In genomic region chr2:42964444-42965081, GRCh38 we compare ENCODE assay signal across 11 cellular contexts.
DNase-seq lines count a peak whose midpoint lies in the region; ATAC-seq and TF ChIP-seq lines count a peak whose summit lies in the region.
"Had no signal": no experiment of that assay in that cellular context is flagged by ENCODE, and none has a peak within 500 bp of the region (broad histone marks: within the 10 kb centered on the region; RNA-seq: fewer than 3 reads in every experiment).

No MANE protein-coding gene starts in this region.

- H3K27ac ChIP-seq in mucosa of rectum (ENCODE audit: low read depth in 2 of 2, low read length in 2 of 2) = peak overlapping the region; percentile 22 to 32
- no peak overlapping the region for H3K27ac ChIP-seq in naive thymus-derived CD4-positive, alpha-beta T cell (ENCODE audit: low read depth, low read length)

- H3K4me3 ChIP-seq in AG04449 (ENCODE audit: low read depth, low read length) (no peak overlapping the region), mucosa of rectum (ENCODE audit: low read length in 2 of 2) (no peak overlapping the region)
- H3K4me3 ChIP-seq in naive thymus-derived CD4-positive, alpha-beta T cell (ENCODE audit: low read length) = no peak overlapping the region

- no peak overlapping the region for H3K4me3 Mint-ChIP-seq in dendritic cell treated with granulocyte-macrophage colony-stimulating factor and Interleukin-4, amounts not matched to agents 40 ng/mL and 50 ng/mL, for 4 days
- no peak overlapping the region for H3K4me3 Mint-ChIP-seq in naive thymus-derived CD4-positive, alpha-beta T cell
- H3K4me3 Mint-ChIP-seq: CD8-positive, alpha-beta memory T cell had no signal

- peak overlapping the region; percentile 45 for H3K27ac Mint-ChIP-seq in dendritic cell treated with granulocyte-macrophage colony-stimulating factor and Interleukin-4, amounts not matched to agents 40 ng/mL and 50 ng/mL, for 4 days
- no peak overlapping the region for H3K27ac Mint-ChIP-seq in naive thymus-derived CD4-positive, alpha-beta T cell
- H3K27ac Mint-ChIP-seq: CD8-positive, alpha-beta memory T cell had no signal

- peaks cover 10 to 18% of the 10 kb centered on the region in 2 donors for H3K4me1 ChIP-seq in mucosa of rectum (ENCODE audit: control insufficient read depth in 2 of 2, insufficient read depth in 2 of 2, low read length in 2 of 2)
- peaks cover 0 to 5% of the 10 kb centered on the region in 2 donors for H3K4me1 ChIP-seq in naive thymus-derived CD4-positive, alpha-beta T cell (ENCODE audit: control insufficient read depth in 2 of 2, insufficient read depth in 2 of 2, low read length in 2 of 2)

- H3K9ac ChIP-seq in mucosa of rectum (ENCODE audit: low read depth in 1 of 2, low read length in 2 of 2) = no peak overlapping the region

- ATAC-seq in naive thymus-derived CD4-positive, alpha-beta T cell = no peak
- ATAC-seq in GM19455 (IDR thresholded peaks at IDR 0.05; ENCODE audit: unreplicated experiment) = no peak

- DNase-seq in AG04449 (ENCODE audit: low read depth, low spot score) (peak; percentile 81), M059J (ENCODE audit: low read depth) (peak; percentile 91)
- no peak for DNase-seq in naive thymus-derived CD4-positive, alpha-beta T cell
- DNase-seq in effector CD4-positive, alpha-beta T cell = no peak
- no peak for DNase-seq in stimulated activated CD4-positive, alpha-beta T cell treated with anti-CD3 and anti-CD28 coated beads, Interleukin-1b, Interleukin-23, amount 100 ng/mL, for 48 hours
- DNase-seq: activated CD8-positive, alpha-beta memory T cell treated with anti-CD3 and anti-CD28 coated beads, Interleukin-2, amount 50 U/mL, for 4 hours; CD8-positive, alpha-beta memory T cell; NCI-H446 treated with DMSO at 0.1 percent for 48 hours had no signal

- no peaks in the 10 kb centered on the region for H3K36me3 Mint-ChIP-seq in dendritic cell treated with granulocyte-macrophage colony-stimulating factor and Interleukin-4, amounts not matched to agents 40 ng/mL and 50 ng/mL, for 4 days (ENCODE audit: low read depth)
- H3K36me3 Mint-ChIP-seq in naive thymus-derived CD4-positive, alpha-beta T cell = no peaks in the 10 kb centered on the region

- no peak for TF ChIP-seq CTCF in AG04449 (IDR thresholded peaks at IDR 0.05; ENCODE audit: insufficient read depth, low read length, missing control alignments)

- POLR2A ChIA-PET in AG04449 (lab: Yijun Ruan, JAX) = interaction anchor here (0.6 to 3.0 kb wide), 6 partner anchors 10 to 262 kb away, joined by 3 to 16 read pairs (median 5); partner anchors contain the start of gene ZFP36L2
- POLR2A ChIA-PET in naive thymus-derived CD4-positive, alpha-beta T cell (lab: Charles Lee) = no interaction called here

- H3K9me3 Mint-ChIP-seq in dendritic cell treated with granulocyte-macrophage colony-stimulating factor and Interleukin-4, amounts not matched to agents 40 ng/mL and 50 ng/mL, for 4 days = no peaks in the 10 kb centered on the region
- no peaks in the 10 kb centered on the region for H3K9me3 Mint-ChIP-seq in naive thymus-derived CD4-positive, alpha-beta T cell
- H3K9me3 Mint-ChIP-seq: CD8-positive, alpha-beta memory T cell had no signal

- no peaks in the 10 kb centered on the region for H3K9me3 ChIP-seq in mucosa of rectum (ENCODE audit: control insufficient read depth in 2 of 2, low read length in 2 of 2)
- no peaks in the 10 kb centered on the region for H3K9me3 ChIP-seq in naive thymus-derived CD4-positive, alpha-beta T cell (ENCODE audit: control insufficient read depth in 2 of 3, low read length in 3 of 3)

- H3K27me3 ChIP-seq in mucosa of rectum (ENCODE audit: control insufficient read depth in 2 of 2, insufficient read depth in 2 of 2, low read length in 2 of 2) = no peaks in the 10 kb centered on the region
- peaks cover 0 to 2% of the 10 kb centered on the region in 2 donors for H3K27me3 ChIP-seq in naive thymus-derived CD4-positive, alpha-beta T cell (ENCODE audit: control insufficient read depth in 2 of 2, insufficient read depth in 2 of 2, low read length in 2 of 2)

- no peaks in the 10 kb centered on the region for H3K36me3 ChIP-seq in mucosa of rectum (ENCODE audit: control insufficient read depth in 2 of 2, insufficient read depth in 2 of 2, low read length in 2 of 2)
- H3K36me3 ChIP-seq in naive thymus-derived CD4-positive, alpha-beta T cell (ENCODE audit: control insufficient read depth in 2 of 3, insufficient read depth in 3 of 3, low read length in 3 of 3) = no peaks in the 10 kb centered on the region

- H3K4me1 Mint-ChIP-seq in dendritic cell treated with granulocyte-macrophage colony-stimulating factor and Interleukin-4, amounts not matched to agents 40 ng/mL and 50 ng/mL, for 4 days (ENCODE audit: low read depth) = peaks cover 69% of the 10 kb centered on the region
- H3K4me1 Mint-ChIP-seq in naive thymus-derived CD4-positive, alpha-beta T cell = peaks cover 8 to 19% (median 13%) of the 10 kb centered on the region in 7 donors

- intact Hi-C loops in dendritic cell treated with granulocyte-macrophage colony-stimulating factor and Interleukin-4, amounts not matched to agents 40 ng/mL and 50 ng/mL, for 4 days (cut with micrococcal nuclease) = loop anchor here (10.0 kb wide), 1 partner anchor 590 kb away; no protein-coding TSS in a partner anchor
- intact Hi-C loops in naive thymus-derived CD4-positive, alpha-beta T cell (cut with micrococcal nuclease) = no loop called here

- H3K27me3 Mint-ChIP-seq in dendritic cell treated with granulocyte-macrophage colony-stimulating factor and Interleukin-4, amounts not matched to agents 40 ng/mL and 50 ng/mL, for 4 days = peaks cover 32% of the 10 kb centered on the region
- peaks cover 6 to 21% (median 12%) of the 10 kb centered on the region in 5 donors for H3K27me3 Mint-ChIP-seq in naive thymus-derived CD4-positive, alpha-beta T cell

- CTCF ChIA-PET in AG04449 (lab: Yijun Ruan, JAX) = interaction anchor here (0.8 to 6.2 kb wide), 9 partner anchors 10 to 520 kb away, joined by 3 to 45 read pairs (median 7); partner anchors contain the start of gene ZFP36L2
- CTCF ChIA-PET in naive thymus-derived CD4-positive, alpha-beta T cell (lab: Charles Lee) = interaction anchor here (1.0 to 1.5 kb wide), 2 partner anchors 11 to 60 kb away, joined by 3 to 4 read pairs; no protein-coding TSS in a partner anchor

Comparison
In these comparisons a context has a peak if more than half of its experiments do, and no peak if none do; other contexts are left out.
1. DNase-seq: peak in AG04449 (single experiment) and M059J (single experiment); none in naive thymus-derived CD4-positive, alpha-beta T cell (0 of 9), effector CD4-positive, alpha-beta T cell (single experiment) and stimulated activated CD4-positive, alpha-beta T cell treated with anti-CD3 and anti-CD28 coated beads, Interleukin-1b, Interleukin-23, amount 100 ng/mL, for 48 hours (single experiment).